Comparison of ENCODE assay signal across 19 cellular contexts in the genomic region with DNA sequence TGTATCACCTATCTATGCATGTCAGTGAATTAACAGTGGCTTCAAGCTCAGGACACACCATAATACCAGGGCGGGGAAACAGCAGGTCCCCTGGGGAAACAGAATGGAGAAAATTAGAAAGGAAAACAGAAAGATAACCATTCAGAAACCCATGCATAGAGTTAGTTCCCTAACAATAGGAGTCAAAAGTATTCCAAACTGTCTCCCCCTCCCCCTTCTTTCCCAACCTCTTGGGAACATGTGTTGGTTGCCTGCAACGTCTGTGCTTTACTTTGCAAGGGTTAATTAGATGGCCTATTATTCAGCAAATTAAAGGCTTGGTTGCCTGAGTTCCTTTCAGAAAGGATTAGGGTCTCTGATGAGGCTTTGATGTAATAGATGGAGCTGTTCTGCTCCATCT.
DNase-seq lines count a peak whose midpoint lies in the region; ATAC-seq and TF ChIP-seq lines count a peak whose summit lies in the region.
"Had no signal": no experiment of that assay in that cellular context is flagged by ENCODE, and none has a peak within 500 bp of the region (broad histone marks: within the 10 kb centered on the region; RNA-seq: fewer than 3 reads in every experiment).

No MANE protein-coding gene starts in this region.

- H3K9me3 ChIP-seq in mesodermal cell (ENCODE audit: control insufficient read depth, low read length), result no peaks in the 10 kb centered on the region
- H3K9me3 ChIP-seq: pancreas had no signal

- peak overlapping the region; percentile 48 for H3K4me3 Mint-ChIP-seq in T-helper 2 cell treated with Interferon-gamma antibody and Interleukin-4, amounts not matched to agents 5 μg/mL and 100 μg/mL, for 36 hours
- no peak overlapping the region for H3K4me3 Mint-ChIP-seq in HFFc6
- H3K4me3 Mint-ChIP-seq: CD8-positive, alpha-beta T cell; stimulated activated naive B cell treated with anti-CD40 and anti-IgM and Interleukin-4, amounts not matched to agents 10 μg/mL and 1 μg/mL and 100 μg/mL, for 72 hours; T-helper 1 cell treated with Interleukin-12 subunit alpha and Interleukin-12 subunit beta and Interleukin-4 antibody, amounts not matched to agents 30 μg/mL and 1 μg/mL, for 36 hours had no signal

- TF ChIP-seq CTCF in HFFc6 (IDR thresholded peaks at IDR 0.05), result no peak

- H3K36me3 ChIP-seq in mesodermal cell (ENCODE audit: control insufficient read depth, insufficient read depth, low read length), result no peaks in the 10 kb centered on the region
- H3K36me3 ChIP-seq: cardiac muscle cell, pancreas had no signal

- no CpG with 5 or more reads among the region's 2 CpGs for WGBS in mesodermal cell (ENCODE audit: insufficient coverage in 2 of 2), 2 experiments

- H3K36me3 Mint-ChIP-seq in T-helper 2 cell treated with Interferon-gamma antibody and Interleukin-4, amounts not matched to agents 5 μg/mL and 100 μg/mL, for 36 hours (ENCODE audit: low read depth), result no peaks in the 10 kb centered on the region
- no peaks in the 10 kb centered on the region for H3K36me3 Mint-ChIP-seq in HFFc6 (ENCODE audit: low read depth)
- H3K36me3 Mint-ChIP-seq: CD8-positive, alpha-beta T cell; stimulated activated naive B cell treated with anti-CD40 and anti-IgM and Interleukin-4, amounts not matched to agents 10 μg/mL and 1 μg/mL and 100 μg/mL, for 72 hours had no signal

- ATAC-seq in HG03565 (IDR thresholded peaks at IDR 0.05; ENCODE audit: unreplicated experiment) (no peak), GM21786 (IDR thresholded peaks at IDR 0.05; ENCODE audit: unreplicated experiment) (no peak)
- ATAC-seq: CD8-positive, alpha-beta T cell; pancreas; Right ventricle myocardium inferior; stimulated activated naive B cell treated with anti-CD40 and anti-IgM and Interleukin-4, amounts not matched to agents 10 μg/mL and 1 μg/mL and 100 μg/mL, for 72 hours had no signal

- no peak overlapping the region for H3K27ac Mint-ChIP-seq in T-helper 2 cell treated with Interferon-gamma antibody and Interleukin-4, amounts not matched to agents 5 μg/mL and 100 μg/mL, for 36 hours
- no peak overlapping the region for H3K27ac Mint-ChIP-seq in HFFc6
- H3K27ac Mint-ChIP-seq: CD8-positive, alpha-beta T cell; stimulated activated naive B cell treated with anti-CD40 and anti-IgM and Interleukin-4, amounts not matched to agents 10 μg/mL and 1 μg/mL and 100 μg/mL, for 72 hours had no signal

- peak overlapping the region; percentile 3 for H3K27ac ChIP-seq in mesodermal cell (ENCODE audit: low read depth, low read length, severe bottlenecking)
- H3K27ac ChIP-seq: cardiac muscle cell, pancreas, skin epidermis had no signal

- H3K27me3 Mint-ChIP-seq in T-helper 2 cell treated with Interferon-gamma antibody and Interleukin-4, amounts not matched to agents 5 μg/mL and 100 μg/mL, for 36 hours (ENCODE audit: low read depth), result no peaks in the 10 kb centered on the region
- H3K27me3 Mint-ChIP-seq in HFFc6 (ENCODE audit: insufficient read depth), result no peaks in the 10 kb centered on the region; the same call in 1 of the 2 replicates

- no peaks in the 10 kb centered on the region for H3K9me3 Mint-ChIP-seq in T-helper 2 cell treated with Interferon-gamma antibody and Interleukin-4, amounts not matched to agents 5 μg/mL and 100 μg/mL, for 36 hours
- H3K9me3 Mint-ChIP-seq in HFFc6, result no peaks in the 10 kb centered on the region
- H3K9me3 Mint-ChIP-seq: CD8-positive, alpha-beta T cell; stimulated activated naive B cell treated with anti-CD40 and anti-IgM and Interleukin-4, amounts not matched to agents 10 μg/mL and 1 μg/mL and 100 μg/mL, for 72 hours; T-helper 1 cell treated with Interleukin-12 subunit alpha and Interleukin-12 subunit beta and Interleukin-4 antibody, amounts not matched to agents 30 μg/mL and 1 μg/mL, for 36 hours had no signal

- H3K4me1 ChIP-seq in mesodermal cell (ENCODE audit: control insufficient read depth, insufficient read depth, low read length, poor library complexity, severe bottlenecking), result peaks cover 6% of the 10 kb centered on the region
- H3K4me1 ChIP-seq: pancreas had no signal

- H3K4me1 Mint-ChIP-seq in T-helper 2 cell treated with Interferon-gamma antibody and Interleukin-4, amounts not matched to agents 5 μg/mL and 100 μg/mL, for 36 hours (ENCODE audit: low read depth), result peaks cover 37% of the 10 kb centered on the region
- H3K4me1 Mint-ChIP-seq in HFFc6 (ENCODE audit: low read depth), result no peaks in the 10 kb centered on the region

- H3K4me3 ChIP-seq in mesodermal cell (ENCODE audit: extremely low read depth, insufficient read depth, low read length, poor library complexity, severe bottlenecking), result no peak overlapping the region
- H3K4me3 ChIP-seq: cardiac muscle cell, pancreas, skin epidermis had no signal

- no peak for DNase-seq in T-helper 2 cell treated with Interferon-gamma antibody and Interleukin-4, amounts not matched to agents 5 μg/mL and 100 μg/mL, for 36 hours (ENCODE audit: low spot score)
- DNase-seq in T-helper 2 cell, result no peak
- peak; percentile 71 for DNase-seq in NCI-H1436 (lab: John Stamatoyannopoulos, UW)
- DNase-seq in NCI-H82 treated with DMSO at 0.1 percent for 48 hours (lab: John Stamatoyannopoulos, UW; ENCODE audit: unreplicated experiment), result peak; percentile 90
- no peak for DNase-seq in HFFc6
- DNase-seq: activated T-cell treated with anti-CD3 and anti-CD28 coated beads for 4 hours; CD8-positive, alpha-beta T cell; hippocampal formation; KBM-7; NCI-H1694; pancreas; stimulated activated naive B cell treated with anti-CD40 and anti-IgM and Interleukin-4, amounts not matched to agents 10 μg/mL and 1 μg/mL and 100 μg/mL, for 72 hours had no signal

Comparison
In these comparisons a context has a peak if more than half of its experiments do, and no peak if none do; other contexts are left out.
1. DNase-seq: peak in NCI-H1436 (single experiment) and NCI-H82 treated with DMSO at 0.1 percent for 48 hours (single experiment); none in T-helper 2 cell treated with Interferon-gamma antibody and Interleukin-4, amounts not matched to agents 5 μg/mL and 100 μg/mL, for 36 hours (single experiment), T-helper 2 cell (0 of 5) and HFFc6 (single experiment).